1 cellular context compared by ENCODE assay signal in the genomic region with DNA sequence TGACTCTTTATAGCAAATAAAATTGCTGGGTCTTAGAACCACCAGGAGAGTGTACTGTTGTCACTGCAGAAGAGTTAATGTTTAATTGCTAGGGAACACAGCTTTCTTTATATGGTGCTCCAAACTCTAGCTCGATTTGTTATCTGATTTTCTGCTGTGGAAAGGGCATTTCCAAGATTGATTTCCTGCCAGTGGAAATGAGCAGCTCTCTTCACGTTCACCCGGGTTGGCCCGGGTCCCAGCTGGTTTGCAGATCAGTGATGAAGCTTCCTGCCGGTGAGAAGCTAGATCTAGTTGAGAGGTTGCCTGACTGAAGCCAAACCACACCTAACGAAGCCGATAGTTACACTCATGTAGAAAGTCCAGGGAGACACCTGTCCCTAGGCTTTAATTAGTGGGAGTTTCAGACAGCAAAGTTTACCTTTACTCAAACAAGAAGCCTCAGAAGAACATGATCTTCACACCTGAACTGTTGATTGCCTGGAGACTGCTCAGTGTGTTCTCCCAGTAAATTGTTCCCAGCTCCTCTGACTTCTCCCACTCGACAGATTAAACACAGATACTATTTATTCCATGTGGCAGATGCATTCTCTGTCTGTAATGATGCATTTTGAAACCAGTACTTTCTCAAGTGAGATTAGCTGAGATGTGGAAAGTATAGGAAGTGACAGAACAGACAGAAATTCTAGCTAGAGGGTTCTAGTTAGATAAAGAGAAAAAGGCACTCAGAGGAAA.
A peak's percentile ranks its signal among the peaks of the same experiment; 100 is the strongest.
TF ChIP-seq lines count a peak whose summit lies in the region.

No MANE protein-coding gene starts in this region.

TF ChIP-seq in HepG2, 621 proteins besides CTCF, POLR2A, EP300 and RAD21 (continued from another document and continues in another):
- TF ChIP-seq, protein P1, sequence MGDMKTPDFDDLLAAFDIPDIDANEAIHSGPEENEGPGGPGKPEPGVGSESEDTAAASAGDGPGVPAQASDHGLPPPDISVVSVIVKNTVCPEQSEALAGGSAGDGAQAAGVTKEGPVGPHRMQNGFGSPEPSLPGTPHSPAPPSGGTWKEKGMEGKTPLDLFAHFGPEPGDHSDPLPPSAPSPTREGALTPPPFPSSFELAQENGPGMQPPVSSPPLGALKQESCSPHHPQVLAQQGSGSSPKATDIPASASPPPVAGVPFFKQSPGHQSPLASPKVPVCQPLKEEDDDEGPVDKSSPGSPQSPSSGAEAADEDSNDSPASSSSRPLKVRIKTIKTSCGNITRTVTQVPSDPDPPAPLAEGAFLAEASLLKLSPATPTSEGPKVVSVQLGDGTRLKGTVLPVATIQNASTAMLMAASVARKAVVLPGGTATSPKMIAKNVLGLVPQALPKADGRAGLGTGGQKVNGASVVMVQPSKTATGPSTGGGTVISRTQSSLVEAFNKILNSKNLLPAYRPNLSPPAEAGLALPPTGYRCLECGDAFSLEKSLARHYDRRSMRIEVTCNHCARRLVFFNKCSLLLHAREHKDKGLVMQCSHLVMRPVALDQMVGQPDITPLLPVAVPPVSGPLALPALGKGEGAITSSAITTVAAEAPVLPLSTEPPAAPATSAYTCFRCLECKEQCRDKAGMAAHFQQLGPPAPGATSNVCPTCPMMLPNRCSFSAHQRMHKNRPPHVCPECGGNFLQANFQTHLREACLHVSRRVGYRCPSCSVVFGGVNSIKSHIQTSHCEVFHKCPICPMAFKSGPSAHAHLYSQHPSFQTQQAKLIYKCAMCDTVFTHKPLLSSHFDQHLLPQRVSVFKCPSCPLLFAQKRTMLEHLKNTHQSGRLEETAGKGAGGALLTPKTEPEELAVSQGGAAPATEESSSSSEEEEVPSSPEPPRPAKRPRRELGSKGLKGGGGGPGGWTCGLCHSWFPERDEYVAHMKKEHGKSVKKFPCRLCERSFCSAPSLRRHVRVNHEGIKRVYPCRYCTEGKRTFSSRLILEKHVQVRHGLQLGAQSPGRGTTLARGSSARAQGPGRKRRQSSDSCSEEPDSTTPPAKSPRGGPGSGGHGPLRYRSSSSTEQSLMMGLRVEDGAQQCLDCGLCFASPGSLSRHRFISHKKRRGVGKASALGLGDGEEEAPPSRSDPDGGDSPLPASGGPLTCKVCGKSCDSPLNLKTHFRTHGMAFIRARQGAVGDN (CRISPR knock-in tag; IDR thresholded peaks at IDR 0.05): no peak; the same call in 1 of the 2 replicates
- TF ChIP-seq ESRRA (CRISPR knock-in tag; IDR thresholded peaks at IDR 0.05; ENCODE audit: low read depth): 0 out of 2 replicates have a peak, but pooled peaks have one; percentile 54
- 0 out of 2 replicates have a peak, but pooled peaks have one; percentile 11 for TF ChIP-seq CBFB (CRISPR knock-in tag; IDR thresholded peaks at IDR 0.05)
- TF ChIP-seq ZUFSP (CRISPR knock-in tag; IDR thresholded peaks at IDR 0.05; ENCODE audit: borderline replicate concordance): no peak
- TF ChIP-seq SKI (IDR thresholded peaks at IDR 0.05; ENCODE audit: partially characterized antibody): no peak
- TF ChIP-seq ZNF24 (IDR thresholded peaks at IDR 0.05): no peak
- 0 out of 2 replicates have a peak, but pooled peaks have one; percentile 19 for TF ChIP-seq TBX3 (IDR thresholded peaks at IDR 0.05; ENCODE audit: borderline replicate concordance)
- peak; percentile 78; the same call in 1 of the 2 replicates for TF ChIP-seq PPARG (CRISPR knock-in tag; conservative IDR thresholded peaks at IDR 0.05)
- no peak for TF ChIP-seq ATAD3A (CRISPR knock-in tag; IDR thresholded peaks at IDR 0.05)
- no peak for TF ChIP-seq U2AF1 (optimal IDR thresholded peaks at IDR 0.05; ENCODE audit: low read depth, low read length)
- TF ChIP-seq AGO2 (optimal IDR thresholded peaks at IDR 0.05; ENCODE audit: low read depth, low read length): peak; percentile 39
- TF ChIP-seq SMYD3 (CRISPR knock-in tag; IDR thresholded peaks at IDR 0.05): 0 out of 2 replicates have a peak, but pooled peaks have one; percentile 38
- TF ChIP-seq ZNF12 (CRISPR knock-in tag; IDR thresholded peaks at IDR 0.05): no peak
- TF ChIP-seq ATF7 (IDR thresholded peaks at IDR 0.05): no peak
- TF ChIP-seq ATF7 (CRISPR knock-in tag; IDR thresholded peaks at IDR 0.05): peak; percentile 25; the same call in 1 of the 2 replicates
- TF ChIP-seq TSC22D2 (CRISPR knock-in tag; IDR thresholded peaks at IDR 0.05; ENCODE audit: borderline replicate concordance): no peak
- TF ChIP-seq, protein P2, sequence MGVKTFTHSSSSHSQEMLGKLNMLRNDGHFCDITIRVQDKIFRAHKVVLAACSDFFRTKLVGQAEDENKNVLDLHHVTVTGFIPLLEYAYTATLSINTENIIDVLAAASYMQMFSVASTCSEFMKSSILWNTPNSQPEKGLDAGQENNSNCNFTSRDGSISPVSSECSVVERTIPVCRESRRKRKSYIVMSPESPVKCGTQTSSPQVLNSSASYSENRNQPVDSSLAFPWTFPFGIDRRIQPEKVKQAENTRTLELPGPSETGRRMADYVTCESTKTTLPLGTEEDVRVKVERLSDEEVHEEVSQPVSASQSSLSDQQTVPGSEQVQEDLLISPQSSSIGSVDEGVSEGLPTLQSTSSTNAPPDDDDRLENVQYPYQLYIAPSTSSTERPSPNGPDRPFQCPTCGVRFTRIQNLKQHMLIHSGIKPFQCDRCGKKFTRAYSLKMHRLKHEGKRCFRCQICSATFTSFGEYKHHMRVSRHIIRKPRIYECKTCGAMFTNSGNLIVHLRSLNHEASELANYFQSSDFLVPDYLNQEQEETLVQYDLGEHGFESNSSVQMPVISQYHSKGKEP (CRISPR knock-in tag; IDR thresholded peaks at IDR 0.05): no peak
- no peak for TF ChIP-seq GATAD1 (CRISPR knock-in tag; IDR thresholded peaks at IDR 0.05)
- TF ChIP-seq IKZF1 (IDR thresholded peaks at IDR 0.05): no peak
- no peak for TF ChIP-seq NFE2 (CRISPR knock-in tag; IDR thresholded peaks at IDR 0.05)
- TF ChIP-seq SPEN (CRISPR knock-in tag; IDR thresholded peaks at IDR 0.05; ENCODE audit: low read depth): no peak
- TF ChIP-seq XBP1 (CRISPR knock-in tag; IDR thresholded peaks at IDR 0.05): no peak
- TF ChIP-seq GATAD2A (CRISPR knock-in tag; IDR thresholded peaks at IDR 0.05): peak; percentile 74
- 0 out of 2 replicates have a peak, but pooled peaks have one; percentile 53 for TF ChIP-seq HNRNPUL1 (IDR thresholded peaks at IDR 0.05; ENCODE audit: low read depth, low read length)
- TF ChIP-seq CHD2 (IDR thresholded peaks at IDR 0.05; ENCODE audit: low read depth, low read length): no peak
- TF ChIP-seq ZNF552 (CRISPR knock-in tag; IDR thresholded peaks at IDR 0.05; ENCODE audit: borderline replicate concordance): no peak
- TF ChIP-seq, protein P3, sequence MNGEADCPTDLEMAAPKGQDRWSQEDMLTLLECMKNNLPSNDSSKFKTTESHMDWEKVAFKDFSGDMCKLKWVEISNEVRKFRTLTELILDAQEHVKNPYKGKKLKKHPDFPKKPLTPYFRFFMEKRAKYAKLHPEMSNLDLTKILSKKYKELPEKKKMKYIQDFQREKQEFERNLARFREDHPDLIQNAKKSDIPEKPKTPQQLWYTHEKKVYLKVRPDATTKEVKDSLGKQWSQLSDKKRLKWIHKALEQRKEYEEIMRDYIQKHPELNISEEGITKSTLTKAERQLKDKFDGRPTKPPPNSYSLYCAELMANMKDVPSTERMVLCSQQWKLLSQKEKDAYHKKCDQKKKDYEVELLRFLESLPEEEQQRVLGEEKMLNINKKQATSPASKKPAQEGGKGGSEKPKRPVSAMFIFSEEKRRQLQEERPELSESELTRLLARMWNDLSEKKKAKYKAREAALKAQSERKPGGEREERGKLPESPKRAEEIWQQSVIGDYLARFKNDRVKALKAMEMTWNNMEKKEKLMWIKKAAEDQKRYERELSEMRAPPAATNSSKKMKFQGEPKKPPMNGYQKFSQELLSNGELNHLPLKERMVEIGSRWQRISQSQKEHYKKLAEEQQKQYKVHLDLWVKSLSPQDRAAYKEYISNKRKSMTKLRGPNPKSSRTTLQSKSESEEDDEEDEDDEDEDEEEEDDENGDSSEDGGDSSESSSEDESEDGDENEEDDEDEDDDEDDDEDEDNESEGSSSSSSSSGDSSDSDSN (CRISPR knock-in tag; IDR thresholded peaks at IDR 0.05): no peak
- TF ChIP-seq DNMT3B (CRISPR knock-in tag; conservative IDR thresholded peaks at IDR 0.05): no peak
- TF ChIP-seq SYNCRIP (IDR thresholded peaks at IDR 0.05; ENCODE audit: insufficient read depth, low read depth, low read length): no peak
- TF ChIP-seq ZNF569 (CRISPR knock-in tag; IDR thresholded peaks at IDR 0.05; ENCODE audit: borderline replicate concordance): no peak
- no peak for TF ChIP-seq CERS6 (CRISPR knock-in tag; IDR thresholded peaks at IDR 0.05)
- no peak for TF ChIP-seq ZNF274 (CRISPR knock-in tag; IDR thresholded peaks at IDR 0.05)
- TF ChIP-seq TEAD2 (CRISPR knock-in tag; IDR thresholded peaks at IDR 0.05): no peak
- TF ChIP-seq SMAD9 (CRISPR knock-in tag; IDR thresholded peaks at IDR 0.05): no peak
- peak; percentile 45; the same call in 1 of the 2 replicates for TF ChIP-seq IKZF5 (CRISPR knock-in tag; IDR thresholded peaks at IDR 0.05)
- peak; percentile 59; the same call in 1 of the 2 replicates for TF ChIP-seq ZNF430 (CRISPR knock-in tag; IDR thresholded peaks at IDR 0.05)
- TF ChIP-seq SSRP1 (CRISPR knock-in tag; IDR thresholded peaks at IDR 0.05): no peak
- TF ChIP-seq ZNF431 (CRISPR knock-in tag; IDR thresholded peaks at IDR 0.05; ENCODE audit: borderline replicate concordance, low read depth): 0 out of 2 replicates have a peak, but pooled peaks have one; percentile 13
- TF ChIP-seq ZNF441 (CRISPR knock-in tag; IDR thresholded peaks at IDR 0.05; ENCODE audit: borderline replicate concordance): no peak
- no peak for TF ChIP-seq ZBTB39 (CRISPR knock-in tag; IDR thresholded peaks at IDR 0.05)
- TF ChIP-seq, protein P4, sequence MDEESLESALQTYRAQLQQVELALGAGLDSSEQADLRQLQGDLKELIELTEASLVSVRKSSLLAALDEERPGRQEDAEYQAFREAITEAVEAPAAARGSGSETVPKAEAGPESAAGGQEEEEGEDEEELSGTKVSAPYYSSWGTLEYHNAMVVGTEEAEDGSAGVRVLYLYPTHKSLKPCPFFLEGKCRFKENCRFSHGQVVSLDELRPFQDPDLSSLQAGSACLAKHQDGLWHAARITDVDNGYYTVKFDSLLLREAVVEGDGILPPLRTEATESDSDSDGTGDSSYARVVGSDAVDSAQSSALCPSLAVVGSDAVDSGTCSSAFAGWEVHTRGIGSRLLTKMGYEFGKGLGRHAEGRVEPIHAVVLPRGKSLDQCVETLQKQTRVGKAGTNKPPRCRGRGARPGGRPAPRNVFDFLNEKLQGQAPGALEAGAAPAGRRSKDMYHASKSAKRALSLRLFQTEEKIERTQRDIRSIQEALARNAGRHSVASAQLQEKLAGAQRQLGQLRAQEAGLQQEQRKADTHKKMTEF (CRISPR knock-in tag; IDR thresholded peaks at IDR 0.05): peak; percentile 38
- peak; percentile 79 for TF ChIP-seq ZNF317 (CRISPR knock-in tag; IDR thresholded peaks at IDR 0.05)
- TF ChIP-seq ZBTB33 (CRISPR knock-in tag; IDR thresholded peaks at IDR 0.05): no peak
- peak; percentile 21 for TF ChIP-seq MED8 (CRISPR knock-in tag; IDR thresholded peaks at IDR 0.05; ENCODE audit: insufficient replicate concordance)
